ENCODE assay signal across 8 cellular contexts in the genomic region with DNA sequence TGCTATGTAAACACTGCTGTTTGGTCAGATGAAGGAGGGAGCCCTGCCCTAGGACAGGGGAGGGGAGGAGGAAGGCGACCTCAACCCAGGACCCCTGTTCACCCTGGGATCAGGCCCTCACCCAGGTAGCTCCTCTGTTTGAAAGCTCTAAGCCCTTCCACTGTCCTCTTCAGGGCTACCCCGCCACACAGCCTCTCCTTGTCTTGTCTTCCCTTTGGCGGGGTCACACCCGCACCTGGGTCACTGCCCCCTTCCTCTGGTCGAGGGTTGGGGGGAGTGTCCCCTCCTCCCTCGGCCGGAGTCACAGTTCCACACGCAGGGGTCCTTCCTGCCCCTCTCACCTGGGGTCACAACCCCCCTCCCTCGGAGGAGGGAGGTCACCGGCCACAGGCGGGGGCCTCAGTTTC. TPM values are rescaled to one million over a fixed set of nuclear protein-coding genes. Genes with fewer than 3 reads are reported as not detected.
DNase-seq lines count a peak whose midpoint lies in the region; ATAC-seq and TF ChIP-seq lines count a peak whose summit lies in the region.

No MANE protein-coding gene starts in this region.

- TF ChIP-seq CTCF in BJ (IDR thresholded peaks at IDR 0.05; ENCODE audit: insufficient read depth, low read depth, low read length) (no peak), thoracic aorta (IDR thresholded peaks at IDR 0.05) (no peak)

- H3K36me3 Mint-ChIP-seq in activated naive CD8-positive, alpha-beta T cell treated with anti-CD3 and anti-CD28 coated beads for 36 hours = peaks cover 19% of the 10 kb centered on the region

- no peak for DNase-seq in BJ (ENCODE audit: low read depth)
- DNase-seq in activated naive CD8-positive, alpha-beta T cell treated with anti-CD3 and anti-CD28 coated beads for 36 hours = no peak
- DNase-seq in thoracic aorta (ENCODE audit: low spot score) = no peak
- no peak for DNase-seq in DMS79 treated with DMSO at 0.1 percent for 48 hours (lab: John Stamatoyannopoulos, UW)
- DNase-seq in SKM-1 treated with dmso at 0.1 percent for 144 hours (lab: John Stamatoyannopoulos, UW; ENCODE audit: unreplicated experiment) = no peak
- no peak for DNase-seq in A172 (ENCODE audit: low spot score)

- peak overlapping the region; percentile 97 for H3K9ac ChIP-seq in iPS-20b (ENCODE audit: low read depth, low read length)

- peak; percentile 4 for ATAC-seq in HG02610 (IDR thresholded peaks at IDR 0.05; ENCODE audit: unreplicated experiment)
- ATAC-seq in thoracic aorta (ENCODE audit: insufficient number of reproducible peaks, low FRiP score, low read depth) = no peak

- no peaks in the 10 kb centered on the region for H3K9me3 Mint-ChIP-seq in activated naive CD8-positive, alpha-beta T cell treated with anti-CD3 and anti-CD28 coated beads for 36 hours

- POLR2A ChIA-PET in BJ (lab: Charles Lee) = interaction anchor here (0.7 kb wide), 1 partner anchor 62 kb away, joined by 4 read pairs; no protein-coding TSS in a partner anchor

- H3K27ac ChIP-seq in iPS-20b (ENCODE audit: low read length) = no peak overlapping the region
- peak overlapping the region; percentile 39 to 67 for H3K27ac ChIP-seq in thoracic aorta

- H3K36me3 ChIP-seq in BJ (ENCODE audit: control insufficient read depth, insufficient read depth, low read length) = peaks cover 2% of the 10 kb centered on the region
- peaks cover 7% of the 10 kb centered on the region for H3K36me3 ChIP-seq in iPS-20b (ENCODE audit: insufficient read depth, low read depth, low read length)
- H3K36me3 ChIP-seq in thoracic aorta = no peaks in the 10 kb centered on the region

- H3K4me3 ChIP-seq in BJ (ENCODE audit: low read depth, low read length) (peak overlapping the region; percentile 68), iPS-20b (ENCODE audit: low read length) (peak overlapping the region; percentile 95), thoracic aorta (peak overlapping the region; percentile 98)

- no peaks in the 10 kb centered on the region; the same call in 1 of the 2 replicates for H3K4me1 ChIP-seq in iPS-20b (ENCODE audit: insufficient read depth, low read length)
- H3K4me1 ChIP-seq in thoracic aorta (ENCODE audit: control insufficient read depth in 1 of 2, low read depth in 2 of 2) = peaks cover 3 to 25% of the 10 kb centered on the region in 2 donors

- peaks cover 15% of the 10 kb centered on the region for H3K4me1 Mint-ChIP-seq in activated naive CD8-positive, alpha-beta T cell treated with anti-CD3 and anti-CD28 coated beads for 36 hours

- no peaks in the 10 kb centered on the region for H3K27me3 Mint-ChIP-seq in activated naive CD8-positive, alpha-beta T cell treated with anti-CD3 and anti-CD28 coated beads for 36 hours

- H3K27ac Mint-ChIP-seq in activated naive CD8-positive, alpha-beta T cell treated with anti-CD3 and anti-CD28 coated beads for 36 hours = peak overlapping the region; percentile 86

- CTCF ChIA-PET in BJ (lab: Yijun Ruan, JAX) = interaction anchor here (1.0 to 2.1 kb wide), 4 partner anchors 10 to 64 kb away, joined by 3 to 12 read pairs (median 5); a partner anchor contains a TSS

- no peaks in the 10 kb centered on the region for H3K9me3 ChIP-seq in iPS-20b (ENCODE audit: insufficient read depth, low read depth, low read length)
- H3K9me3 ChIP-seq in thoracic aorta = no peaks in the 10 kb centered on the region

- peak overlapping the region; percentile 73 for H3K4me3 Mint-ChIP-seq in activated naive CD8-positive, alpha-beta T cell treated with anti-CD3 and anti-CD28 coated beads for 36 hours

- H3K27me3 ChIP-seq in BJ (ENCODE audit: control insufficient read depth, insufficient read depth, low read length) (no peaks in the 10 kb centered on the region), iPS-20b (ENCODE audit: insufficient read depth, low read length) (peaks cover 3% of the 10 kb centered on the region; the same call in 1 of the 2 replicates), thoracic aorta (replicated peaks; ENCODE audit: insufficient read depth) (no peaks in the 10 kb centered on the region)

RNA-seq across cellular contexts. Expression of a gene that starts 0.5 kb away (rescaled TPM):
- polyA plus RNA-seq in BJ (2011; rRNA removed) = 61.9 and 69.4 TPM in 2 replicates
- polyA minus RNA-seq in BJ (2011; rRNA and poly(A)+ RNA removed) = 15.7 and 19.0 TPM in 2 replicates
- 10 to 100 TPM; 55.6 to 56.6 TPM for total RNA-seq in activated naive CD8-positive, alpha-beta T cell treated with anti-CD3 and anti-CD28 coated beads for 36 hours
- 100 to 1,000 TPM in 1 of 2 donors, 10 to 100 TPM in 1; 69.9 to 112 TPM for total RNA-seq in thoracic aorta
- total RNA-seq in A172 (2014; rRNA removed; shearing (Covaris generic)) = 225 and 253 TPM in 2 replicates

RNA-seq across cellular contexts. Expression of a gene that starts 12.0 kb away (rescaled TPM):
- 73.5 and 85.4 TPM in 2 replicates for polyA plus RNA-seq in BJ (2011; rRNA removed)
- polyA minus RNA-seq in BJ (2011; rRNA and poly(A)+ RNA removed) = 121 and 134 TPM in 2 replicates
- total RNA-seq in activated naive CD8-positive, alpha-beta T cell treated with anti-CD3 and anti-CD28 coated beads for 36 hours = 100 to 1,000 TPM; 155 to 157 TPM
- 100 to 1,000 TPM; 112 to 114 TPM for total RNA-seq in thoracic aorta
- total RNA-seq in A172 (2014; rRNA removed; shearing (Covaris generic)) = 94.7 and 115 TPM in 2 replicates

RNA-seq across cellular contexts. Expression of a gene that starts 13.8 kb away (rescaled TPM):
- polyA plus RNA-seq in BJ (2011; rRNA removed) = 21.9 and 25.5 TPM in 2 replicates
- polyA minus RNA-seq in BJ (2011; rRNA and poly(A)+ RNA removed) = 18.2 and 26.6 TPM in 2 replicates
- 10 to 100 TPM; 19.5 to 20.0 TPM for total RNA-seq in activated naive CD8-positive, alpha-beta T cell treated with anti-CD3 and anti-CD28 coated beads for 36 hours
- 10 to 100 TPM; 14.9 to 19.1 TPM for total RNA-seq in thoracic aorta
- 44.7 and 60.4 TPM in 2 replicates for total RNA-seq in A172 (2014; rRNA removed; shearing (Covaris generic))

RNA-seq across cellular contexts. Expression of a gene that starts 13.9 kb away (rescaled TPM):
- 85.5 and 98.0 TPM in 2 replicates for polyA plus RNA-seq in BJ (2011; rRNA removed)
- polyA minus RNA-seq in BJ (2011; rRNA and poly(A)+ RNA removed) = 26.8 and 50.5 TPM in 2 replicates
- 100 to 1,000 TPM; 165 to 166 TPM for total RNA-seq in activated naive CD8-positive, alpha-beta T cell treated with anti-CD3 and anti-CD28 coated beads for 36 hours
- 10 to 100 TPM; 29.9 to 75.7 TPM for total RNA-seq in thoracic aorta
- total RNA-seq in A172 (2014; rRNA removed; shearing (Covaris generic)) = 152 and 165 TPM in 2 replicates

RNA-seq across cellular contexts. Expression of a gene that starts 21.5 kb away (rescaled TPM):
- not detected in 2 replicates for polyA plus RNA-seq in BJ (2011; rRNA removed)
- not detected in 2 replicates for polyA minus RNA-seq in BJ (2011; rRNA and poly(A)+ RNA removed)
- not detected for total RNA-seq in activated naive CD8-positive, alpha-beta T cell treated with anti-CD3 and anti-CD28 coated beads for 36 hours
- 1 to 10 TPM in 1 of 2 donors, under 1 TPM in 1; 0.27 to 3.4 TPM for total RNA-seq in thoracic aorta
- total RNA-seq in A172 (2014; rRNA removed; shearing (Covaris generic)) = not detected in 2 replicates
